In the genomic region with DNA sequence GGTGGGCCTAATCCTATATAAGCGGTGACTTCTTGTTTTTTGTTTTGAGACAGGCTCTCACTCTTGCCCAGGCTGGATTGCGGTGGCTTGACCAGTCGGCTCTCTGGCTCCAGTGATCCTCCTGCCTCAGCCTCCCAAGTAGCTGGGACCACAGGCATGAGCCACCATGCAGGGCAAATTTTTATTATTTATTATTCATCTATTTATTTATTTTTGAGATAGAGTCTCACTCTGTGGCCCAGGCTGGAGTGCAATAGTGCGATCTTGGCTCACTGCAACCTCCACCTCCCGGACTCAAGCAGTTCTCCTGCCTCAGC, we compare ENCODE assay signal across 1 cellular context.
TF ChIP-seq lines count a peak whose summit lies in the region.

No MANE protein-coding gene starts in this region.

TF ChIP-seq in K562, 482 proteins besides CTCF, POLR2A, EP300 and RAD21:
- TF ChIP-seq, protein P1, sequence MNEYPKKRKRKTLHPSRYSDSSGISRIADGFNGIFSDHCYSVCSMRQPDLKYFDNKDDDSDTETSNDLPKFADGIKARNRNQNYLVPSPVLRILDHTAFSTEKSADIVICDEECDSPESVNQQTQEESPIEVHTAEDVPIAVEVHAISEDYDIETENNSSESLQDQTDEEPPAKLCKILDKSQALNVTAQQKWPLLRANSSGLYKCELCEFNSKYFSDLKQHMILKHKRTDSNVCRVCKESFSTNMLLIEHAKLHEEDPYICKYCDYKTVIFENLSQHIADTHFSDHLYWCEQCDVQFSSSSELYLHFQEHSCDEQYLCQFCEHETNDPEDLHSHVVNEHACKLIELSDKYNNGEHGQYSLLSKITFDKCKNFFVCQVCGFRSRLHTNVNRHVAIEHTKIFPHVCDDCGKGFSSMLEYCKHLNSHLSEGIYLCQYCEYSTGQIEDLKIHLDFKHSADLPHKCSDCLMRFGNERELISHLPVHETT (CRISPR knock-in tag; conservative IDR thresholded peaks at IDR 0.05 in 1 of 2, IDR thresholded peaks at IDR 0.05 in 1 of 2), result 0 out of 4 replicates have a peak, but pooled peaks of 1 of the 2 experiments have one; percentile 2
- no peak for TF ChIP-seq EP400 (IDR thresholded peaks at IDR 0.05)
- no peak for TF ChIP-seq ATF7 (IDR thresholded peaks at IDR 0.05)
